1 cellular context compared by ENCODE assay signal in genomic region chr15:88467073-88467934, GRCh38.
TF ChIP-seq lines count a peak whose summit lies in the region.

TSS of gene MRPL46 (minus strand) at chr15:88467388. CDS start at chr15:88467377, 11 bp downstream.
TSS of gene MRPS11 (plus strand) at chr15:88467708. CDS start at chr15:88467718, 10 bp downstream.

TF ChIP-seq in HepG2, 621 proteins besides CTCF, POLR2A, EP300 and RAD21 (continued from another document and continues in another):
- TF ChIP-seq, protein P1, sequence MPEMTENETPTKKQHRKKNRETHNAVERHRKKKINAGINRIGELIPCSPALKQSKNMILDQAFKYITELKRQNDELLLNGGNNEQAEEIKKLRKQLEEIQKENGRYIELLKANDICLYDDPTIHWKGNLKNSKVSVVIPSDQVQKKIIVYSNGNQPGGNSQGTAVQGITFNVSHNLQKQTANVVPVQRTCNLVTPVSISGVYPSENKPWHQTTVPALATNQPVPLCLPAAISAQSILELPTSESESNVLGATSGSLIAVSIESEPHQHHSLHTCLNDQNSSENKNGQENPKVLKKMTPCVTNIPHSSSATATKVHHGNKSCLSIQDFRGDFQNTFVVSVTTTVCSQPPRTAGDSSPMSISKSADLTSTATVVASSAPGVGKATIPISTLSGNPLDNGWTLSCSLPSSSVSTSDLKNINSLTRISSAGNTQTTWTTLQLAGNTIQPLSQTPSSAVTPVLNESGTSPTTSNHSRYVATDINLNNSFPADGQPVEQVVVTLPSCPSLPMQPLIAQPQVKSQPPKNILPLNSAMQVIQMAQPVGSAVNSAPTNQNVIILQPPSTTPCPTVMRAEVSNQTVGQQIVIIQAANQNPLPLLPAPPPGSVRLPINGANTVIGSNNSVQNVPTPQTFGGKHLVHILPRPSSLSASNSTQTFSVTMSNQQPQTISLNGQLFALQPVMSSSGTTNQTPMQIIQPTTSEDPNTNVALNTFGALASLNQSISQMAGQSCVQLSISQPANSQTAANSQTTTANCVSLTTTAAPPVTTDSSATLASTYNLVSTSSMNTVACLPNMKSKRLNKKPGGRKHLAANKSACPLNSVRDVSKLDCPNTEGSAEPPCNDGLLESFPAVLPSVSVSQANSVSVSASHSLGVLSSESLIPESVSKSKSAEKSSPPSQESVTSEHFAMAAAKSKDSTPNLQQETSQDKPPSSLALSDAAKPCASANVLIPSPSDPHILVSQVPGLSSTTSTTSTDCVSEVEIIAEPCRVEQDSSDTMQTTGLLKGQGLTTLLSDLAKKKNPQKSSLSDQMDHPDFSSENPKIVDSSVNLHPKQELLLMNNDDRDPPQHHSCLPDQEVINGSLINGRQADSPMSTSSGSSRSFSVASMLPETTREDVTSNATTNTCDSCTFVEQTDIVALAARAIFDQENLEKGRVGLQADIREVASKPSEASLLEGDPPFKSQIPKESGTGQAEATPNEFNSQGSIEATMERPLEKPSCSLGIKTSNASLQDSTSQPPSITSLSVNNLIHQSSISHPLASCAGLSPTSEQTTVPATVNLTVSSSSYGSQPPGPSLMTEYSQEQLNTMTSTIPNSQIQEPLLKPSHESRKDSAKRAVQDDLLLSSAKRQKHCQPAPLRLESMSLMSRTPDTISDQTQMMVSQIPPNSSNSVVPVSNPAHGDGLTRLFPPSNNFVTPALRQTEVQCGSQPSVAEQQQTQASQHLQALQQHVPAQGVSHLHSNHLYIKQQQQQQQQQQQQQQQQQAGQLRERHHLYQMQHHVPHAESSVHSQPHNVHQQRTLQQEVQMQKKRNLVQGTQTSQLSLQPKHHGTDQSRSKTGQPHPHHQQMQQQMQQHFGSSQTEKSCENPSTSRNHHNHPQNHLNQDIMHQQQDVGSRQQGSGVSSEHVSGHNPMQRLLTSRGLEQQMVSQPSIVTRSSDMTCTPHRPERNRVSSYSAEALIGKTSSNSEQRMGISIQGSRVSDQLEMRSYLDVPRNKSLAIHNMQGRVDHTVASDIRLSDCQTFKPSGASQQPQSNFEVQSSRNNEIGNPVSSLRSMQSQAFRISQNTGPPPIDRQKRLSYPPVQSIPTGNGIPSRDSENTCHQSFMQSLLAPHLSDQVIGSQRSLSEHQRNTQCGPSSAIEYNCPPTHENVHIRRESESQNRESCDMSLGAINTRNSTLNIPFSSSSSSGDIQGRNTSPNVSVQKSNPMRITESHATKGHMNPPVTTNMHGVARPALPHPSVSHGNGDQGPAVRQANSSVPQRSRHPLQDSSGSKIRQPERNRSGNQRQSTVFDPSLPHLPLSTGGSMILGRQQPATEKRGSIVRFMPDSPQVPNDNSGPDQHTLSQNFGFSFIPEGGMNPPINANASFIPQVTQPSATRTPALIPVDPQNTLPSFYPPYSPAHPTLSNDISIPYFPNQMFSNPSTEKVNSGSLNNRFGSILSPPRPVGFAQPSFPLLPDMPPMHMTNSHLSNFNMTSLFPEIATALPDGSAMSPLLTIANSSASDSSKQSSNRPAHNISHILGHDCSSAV (CRISPR knock-in tag; IDR thresholded peaks at IDR 0.05; ENCODE audit: borderline replicate concordance), result no peak
- peak; percentile 38; the same call in 1 of the 2 replicates for TF ChIP-seq ESRRA (CRISPR knock-in tag; IDR thresholded peaks at IDR 0.05; ENCODE audit: low read depth)
- TF ChIP-seq NRL (CRISPR knock-in tag; IDR thresholded peaks at IDR 0.05; ENCODE audit: borderline replicate concordance), result peak; percentile 35; the same call in 1 of the 2 replicates
- TF ChIP-seq ATF1 (CRISPR knock-in tag; IDR thresholded peaks at IDR 0.05), result peak; percentile 87
- TF ChIP-seq, protein P2, sequence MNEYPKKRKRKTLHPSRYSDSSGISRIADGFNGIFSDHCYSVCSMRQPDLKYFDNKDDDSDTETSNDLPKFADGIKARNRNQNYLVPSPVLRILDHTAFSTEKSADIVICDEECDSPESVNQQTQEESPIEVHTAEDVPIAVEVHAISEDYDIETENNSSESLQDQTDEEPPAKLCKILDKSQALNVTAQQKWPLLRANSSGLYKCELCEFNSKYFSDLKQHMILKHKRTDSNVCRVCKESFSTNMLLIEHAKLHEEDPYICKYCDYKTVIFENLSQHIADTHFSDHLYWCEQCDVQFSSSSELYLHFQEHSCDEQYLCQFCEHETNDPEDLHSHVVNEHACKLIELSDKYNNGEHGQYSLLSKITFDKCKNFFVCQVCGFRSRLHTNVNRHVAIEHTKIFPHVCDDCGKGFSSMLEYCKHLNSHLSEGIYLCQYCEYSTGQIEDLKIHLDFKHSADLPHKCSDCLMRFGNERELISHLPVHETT (CRISPR knock-in tag; conservative IDR thresholded peaks at IDR 0.05), result no peak; the same call in 1 of the 2 replicates
- no peak for TF ChIP-seq ZNF281 (CRISPR knock-in tag; IDR thresholded peaks at IDR 0.05; ENCODE audit: borderline replicate concordance)
- 0 out of 2 replicates have a peak, but pooled peaks have one; percentile 65 for TF ChIP-seq NFAT5 (CRISPR knock-in tag; IDR thresholded peaks at IDR 0.05)
- TF ChIP-seq, protein P3, sequence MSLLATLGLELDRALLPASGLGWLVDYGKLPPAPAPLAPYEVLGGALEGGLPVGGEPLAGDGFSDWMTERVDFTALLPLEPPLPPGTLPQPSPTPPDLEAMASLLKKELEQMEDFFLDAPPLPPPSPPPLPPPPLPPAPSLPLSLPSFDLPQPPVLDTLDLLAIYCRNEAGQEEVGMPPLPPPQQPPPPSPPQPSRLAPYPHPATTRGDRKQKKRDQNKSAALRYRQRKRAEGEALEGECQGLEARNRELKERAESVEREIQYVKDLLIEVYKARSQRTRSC (CRISPR knock-in tag; IDR thresholded peaks at IDR 0.05; ENCODE audit: low read depth), result 0 out of 2 replicates have a peak, but pooled peaks have one; percentile 42
- TF ChIP-seq, protein P4, sequence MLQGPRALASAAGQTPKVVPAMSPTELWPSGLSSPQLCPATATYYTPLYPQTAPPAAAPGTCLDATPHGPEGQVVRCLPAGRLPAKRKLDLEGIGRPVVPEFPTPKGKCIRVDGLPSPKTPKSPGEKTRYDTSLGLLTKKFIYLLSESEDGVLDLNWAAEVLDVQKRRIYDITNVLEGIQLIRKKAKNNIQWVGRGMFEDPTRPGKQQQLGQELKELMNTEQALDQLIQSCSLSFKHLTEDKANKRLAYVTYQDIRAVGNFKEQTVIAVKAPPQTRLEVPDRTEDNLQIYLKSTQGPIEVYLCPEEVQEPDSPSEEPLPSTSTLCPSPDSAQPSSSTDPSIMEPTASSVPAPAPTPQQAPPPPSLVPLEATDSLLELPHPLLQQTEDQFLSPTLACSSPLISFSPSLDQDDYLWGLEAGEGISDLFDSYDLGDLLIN (CRISPR knock-in tag; IDR thresholded peaks at IDR 0.05; ENCODE audit: borderline replicate concordance), result no peak
- TF ChIP-seq THAP7 (CRISPR knock-in tag; IDR thresholded peaks at IDR 0.05), result 0 out of 2 replicates have a peak, but pooled peaks have one; percentile 36
- TF ChIP-seq ISL2 (CRISPR knock-in tag; IDR thresholded peaks at IDR 0.05), result no peak
- TF ChIP-seq, protein P5, sequence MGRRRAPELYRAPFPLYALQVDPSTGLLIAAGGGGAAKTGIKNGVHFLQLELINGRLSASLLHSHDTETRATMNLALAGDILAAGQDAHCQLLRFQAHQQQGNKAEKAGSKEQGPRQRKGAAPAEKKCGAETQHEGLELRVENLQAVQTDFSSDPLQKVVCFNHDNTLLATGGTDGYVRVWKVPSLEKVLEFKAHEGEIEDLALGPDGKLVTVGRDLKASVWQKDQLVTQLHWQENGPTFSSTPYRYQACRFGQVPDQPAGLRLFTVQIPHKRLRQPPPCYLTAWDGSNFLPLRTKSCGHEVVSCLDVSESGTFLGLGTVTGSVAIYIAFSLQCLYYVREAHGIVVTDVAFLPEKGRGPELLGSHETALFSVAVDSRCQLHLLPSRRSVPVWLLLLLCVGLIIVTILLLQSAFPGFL (CRISPR knock-in tag; IDR thresholded peaks at IDR 0.05), result no peak
- TF ChIP-seq, protein P6, sequence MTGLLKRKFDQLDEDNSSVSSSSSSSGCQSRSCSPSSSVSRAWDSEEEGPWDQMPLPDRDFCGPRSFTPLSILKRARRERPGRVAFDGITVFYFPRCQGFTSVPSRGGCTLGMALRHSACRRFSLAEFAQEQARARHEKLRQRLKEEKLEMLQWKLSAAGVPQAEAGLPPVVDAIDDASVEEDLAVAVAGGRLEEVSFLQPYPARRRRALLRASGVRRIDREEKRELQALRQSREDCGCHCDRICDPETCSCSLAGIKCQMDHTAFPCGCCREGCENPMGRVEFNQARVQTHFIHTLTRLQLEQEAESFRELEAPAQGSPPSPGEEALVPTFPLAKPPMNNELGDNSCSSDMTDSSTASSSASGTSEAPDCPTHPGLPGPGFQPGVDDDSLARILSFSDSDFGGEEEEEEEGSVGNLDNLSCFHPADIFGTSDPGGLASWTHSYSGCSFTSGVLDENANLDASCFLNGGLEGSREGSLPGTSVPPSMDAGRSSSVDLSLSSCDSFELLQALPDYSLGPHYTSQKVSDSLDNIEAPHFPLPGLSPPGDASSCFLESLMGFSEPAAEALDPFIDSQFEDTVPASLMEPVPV (CRISPR knock-in tag; IDR thresholded peaks at IDR 0.05), result peak; percentile 89; the same call in 1 of the 2 replicates
- TF ChIP-seq NBN (conservative IDR thresholded peaks at IDR 0.05), result no peak
- no peak for TF ChIP-seq ZNF772 (CRISPR knock-in tag; IDR thresholded peaks at IDR 0.05)
- 0 out of 2 replicates have a peak, but pooled peaks have one; percentile 61 for TF ChIP-seq ZNF556 (CRISPR knock-in tag; IDR thresholded peaks at IDR 0.05; ENCODE audit: borderline replicate concordance)
- no peak; the same call in 1 of the 2 replicates for TF ChIP-seq ZNF224 (CRISPR knock-in tag; IDR thresholded peaks at IDR 0.05)
- TF ChIP-seq ZNF660 (CRISPR knock-in tag; IDR thresholded peaks at IDR 0.05; ENCODE audit: borderline replicate concordance, low read depth), result no peak
- no peak for TF ChIP-seq ZNF839 (CRISPR knock-in tag; IDR thresholded peaks at IDR 0.05; ENCODE audit: borderline replicate concordance)
- no peak for TF ChIP-seq ETV6 (CRISPR knock-in tag; conservative IDR thresholded peaks at IDR 0.05)
- no peak for TF ChIP-seq NFE2L1 (CRISPR knock-in tag; IDR thresholded peaks at IDR 0.05; ENCODE audit: borderline replicate concordance)
- TF ChIP-seq ZNF703 (CRISPR knock-in tag; IDR thresholded peaks at IDR 0.05; ENCODE audit: borderline replicate concordance), result no peak
- 0 out of 2 replicates have a peak, but pooled peaks have one; percentile 74 for TF ChIP-seq ZNF232 (CRISPR knock-in tag; IDR thresholded peaks at IDR 0.05; ENCODE audit: borderline replicate concordance)
- no peak for TF ChIP-seq NCOA1 (CRISPR knock-in tag; IDR thresholded peaks at IDR 0.05)
- TF ChIP-seq ZNF672 (CRISPR knock-in tag; IDR thresholded peaks at IDR 0.05), result no peak
- TF ChIP-seq ZMYM3 (CRISPR knock-in tag; IDR thresholded peaks at IDR 0.05), result no peak
